2 cellular contexts compared by ENCODE assay signal in the genomic region with DNA sequence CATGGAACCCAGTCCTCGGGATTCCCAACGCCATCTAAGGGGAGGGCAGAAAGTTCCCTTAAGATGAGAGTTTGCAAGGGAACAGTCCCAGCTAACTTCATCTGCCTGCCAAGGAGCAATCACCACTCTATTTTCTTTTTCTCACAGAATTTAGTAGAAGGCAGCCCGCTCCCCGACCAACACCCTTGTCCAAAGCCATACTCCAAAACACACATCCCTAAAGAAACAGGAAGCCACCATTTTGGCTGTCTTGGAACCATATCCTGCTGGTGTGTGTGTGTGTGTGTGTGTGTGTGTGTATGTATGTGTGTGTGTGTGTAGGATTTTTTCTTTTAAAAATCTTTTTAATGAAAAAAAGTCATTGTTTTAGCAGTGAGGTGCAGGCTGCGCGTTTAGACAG.
TF ChIP-seq lines count a peak whose summit lies in the region.

No MANE protein-coding gene starts in this region.

TF ChIP-seq in GM23338, 12 proteins besides CTCF, POLR2A, EP300 and RAD21:
- TF ChIP-seq JUNB (IDR thresholded peaks at IDR 0.05; ENCODE audit: unreplicated experiment) (no peak), EZH2 (IDR thresholded peaks at IDR 0.05; ENCODE audit: low read depth, unreplicated experiment) (no peak), STAT1 (IDR thresholded peaks at IDR 0.05; ENCODE audit: unreplicated experiment) (no peak)
- TF ChIP-seq, protein P1, sequence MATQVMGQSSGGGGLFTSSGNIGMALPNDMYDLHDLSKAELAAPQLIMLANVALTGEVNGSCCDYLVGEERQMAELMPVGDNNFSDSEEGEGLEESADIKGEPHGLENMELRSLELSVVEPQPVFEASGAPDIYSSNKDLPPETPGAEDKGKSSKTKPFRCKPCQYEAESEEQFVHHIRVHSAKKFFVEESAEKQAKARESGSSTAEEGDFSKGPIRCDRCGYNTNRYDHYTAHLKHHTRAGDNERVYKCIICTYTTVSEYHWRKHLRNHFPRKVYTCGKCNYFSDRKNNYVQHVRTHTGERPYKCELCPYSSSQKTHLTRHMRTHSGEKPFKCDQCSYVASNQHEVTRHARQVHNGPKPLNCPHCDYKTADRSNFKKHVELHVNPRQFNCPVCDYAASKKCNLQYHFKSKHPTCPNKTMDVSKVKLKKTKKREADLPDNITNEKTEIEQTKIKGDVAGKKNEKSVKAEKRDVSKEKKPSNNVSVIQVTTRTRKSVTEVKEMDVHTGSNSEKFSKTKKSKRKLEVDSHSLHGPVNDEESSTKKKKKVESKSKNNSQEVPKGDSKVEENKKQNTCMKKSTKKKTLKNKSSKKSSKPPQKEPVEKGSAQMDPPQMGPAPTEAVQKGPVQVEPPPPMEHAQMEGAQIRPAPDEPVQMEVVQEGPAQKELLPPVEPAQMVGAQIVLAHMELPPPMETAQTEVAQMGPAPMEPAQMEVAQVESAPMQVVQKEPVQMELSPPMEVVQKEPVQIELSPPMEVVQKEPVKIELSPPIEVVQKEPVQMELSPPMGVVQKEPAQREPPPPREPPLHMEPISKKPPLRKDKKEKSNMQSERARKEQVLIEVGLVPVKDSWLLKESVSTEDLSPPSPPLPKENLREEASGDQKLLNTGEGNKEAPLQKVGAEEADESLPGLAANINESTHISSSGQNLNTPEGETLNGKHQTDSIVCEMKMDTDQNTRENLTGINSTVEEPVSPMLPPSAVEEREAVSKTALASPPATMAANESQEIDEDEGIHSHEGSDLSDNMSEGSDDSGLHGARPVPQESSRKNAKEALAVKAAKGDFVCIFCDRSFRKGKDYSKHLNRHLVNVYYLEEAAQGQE (IDR thresholded peaks at IDR 0.05; ENCODE audit: unreplicated experiment), result no peak

TF ChIP-seq in endothelial cell of umbilical vein, 7 proteins besides CTCF, POLR2A, EP300 and RAD21:
- no peak for TF ChIP-seq JUN (IDR thresholded peaks at IDR 0.05; ENCODE audit: borderline replicate concordance, insufficient read depth, insufficient read length, low read depth)
- no peak for TF ChIP-seq GATA2 (IDR thresholded peaks at IDR 0.05; ENCODE audit: insufficient read depth, insufficient read length, low read depth, low read length)
- TF ChIP-seq POLR2AphosphoS5 (IDR thresholded peaks at IDR 0.05; ENCODE audit: insufficient read depth, low read depth, low read length), result no peak
- TF ChIP-seq, protein P2, sequence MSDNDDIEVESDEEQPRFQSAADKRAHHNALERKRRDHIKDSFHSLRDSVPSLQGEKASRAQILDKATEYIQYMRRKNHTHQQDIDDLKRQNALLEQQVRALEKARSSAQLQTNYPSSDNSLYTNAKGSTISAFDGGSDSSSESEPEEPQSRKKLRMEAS (IDR thresholded peaks at IDR 0.05; ENCODE audit: insufficient read depth, insufficient read length), result no peak
- TF ChIP-seq MYC (IDR thresholded peaks at IDR 0.05; ENCODE audit: low read depth, low read length), result no peak
- no peak for TF ChIP-seq EZH2 (IDR thresholded peaks at IDR 0.05; ENCODE audit: borderline replicate concordance, low read depth, low read length, severe bottlenecking)
- no peak for TF ChIP-seq FOS (IDR thresholded peaks at IDR 0.05; ENCODE audit: borderline replicate concordance, insufficient read depth, low read length)
